ENCODE assay signal across 8 cellular contexts in the genomic region with DNA sequence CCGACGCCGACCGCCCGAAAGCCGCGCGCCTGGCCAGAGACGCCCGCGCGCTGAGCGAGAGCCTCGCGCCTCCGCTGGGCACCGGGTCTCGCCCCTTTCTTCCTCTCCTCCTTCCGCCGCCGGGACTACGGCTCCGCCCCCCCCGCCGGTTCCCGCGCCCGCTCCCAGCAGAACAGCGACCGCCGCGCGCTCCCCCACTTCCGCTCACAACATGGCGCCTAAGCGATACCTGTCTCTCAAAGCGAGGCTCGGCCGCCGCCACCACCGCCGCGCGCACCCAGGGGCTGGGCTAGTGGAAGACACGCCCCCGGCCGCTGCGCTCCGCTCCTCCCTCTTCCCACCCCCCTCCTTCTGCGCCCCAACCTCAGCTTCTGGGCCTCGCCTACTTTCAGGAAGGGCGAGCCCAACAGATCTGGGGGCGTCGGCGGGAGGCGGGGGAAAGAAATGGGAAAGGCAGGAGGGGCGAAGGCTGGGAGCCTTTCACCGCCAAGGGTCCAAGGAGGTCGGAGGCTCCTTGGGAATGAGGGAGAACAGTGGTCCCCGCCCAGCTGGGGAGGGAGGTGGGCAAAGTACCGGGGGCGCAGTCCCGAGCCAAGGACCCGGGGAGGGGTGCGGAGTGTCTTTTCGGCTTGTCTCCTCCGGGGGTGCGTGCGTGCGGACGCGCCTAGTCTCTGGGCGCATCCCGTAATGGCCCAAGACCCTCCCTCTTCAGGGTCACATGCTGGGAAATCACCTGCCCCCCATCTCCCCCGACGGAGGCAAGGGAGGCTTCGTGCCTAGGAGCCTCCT. TPM values are rescaled to one million over a fixed set of nuclear protein-coding genes. Genes with fewer than 3 reads are reported as not detected.
DNase-seq lines count a peak whose midpoint lies in the region; ATAC-seq, FAIRE-seq and TF ChIP-seq lines count a peak whose summit lies in the region.

RPS6KA3 (minus strand) TSS at position 100 of the 789 bp plus-strand sequence. CDS start 277 bp downstream, outside the sequence.

- CTCF ChIA-PET in OCI-LY7 (lab: Charles Lee; ENCODE audit: unreplicated experiment): no interaction called here

- H3K36me3 ChIP-seq in OCI-LY7 (ENCODE audit: insufficient read depth, low read length): no peaks in the 10 kb centered on the region
- no peaks in the 10 kb centered on the region for H3K36me3 ChIP-seq in mucosa of descending colon (ENCODE audit: low read depth)

- H3K4me1 ChIP-seq in OCI-LY7 (ENCODE audit: insufficient read depth, low read length, poor library complexity, severe bottlenecking) (peaks cover 28% of the 10 kb centered on the region), mucosa of descending colon (ENCODE audit: low read depth) (peaks cover 3% of the 10 kb centered on the region)

- peak; percentile 72 for ATAC-seq in GM21447 (IDR thresholded peaks at IDR 0.05; ENCODE audit: unreplicated experiment)
- ATAC-seq in mucosa of descending colon: peak; percentile 93

- peak within 1 kb of the TSS; percentile 89 for H3K4me2 ChIP-seq in OCI-LY7 (ENCODE audit: low read length)

- peak within 1 kb of the TSS; percentile 37 for H3K27ac ChIP-seq in OCI-LY7 (ENCODE audit: low read depth, low read length, poor library complexity, severe bottlenecking)

- H3K9me2 ChIP-seq in OCI-LY7 (ENCODE audit: insufficient read depth, low read length): no peaks in the 10 kb centered on the region

- no TSS peak for BruUV-seq in OCI-LY7 (replicated peaks; lab: Mats Ljungman, UMichigan)

- H3K9me3 ChIP-seq in OCI-LY7 (ENCODE audit: low read length) (no peaks in the 10 kb centered on the region), mucosa of descending colon (no peaks in the 10 kb centered on the region)

- H3K4me3 ChIP-seq in OCI-LY7 (ENCODE audit: low read depth, low read length, poor library complexity, severe bottlenecking) (peak within 1 kb of the TSS; percentile 97), epithelial cell of esophagus (ENCODE audit: low read length) (peak within 1 kb of the TSS; percentile 67), mucosa of descending colon (peak within 1 kb of the TSS; percentile 46)

- H3K79me2 ChIP-seq in OCI-LY7 (ENCODE audit: insufficient read depth, low read depth, low read length): peaks cover 42% of the 10 kb centered on the region

- intact Hi-C loops in OCI-LY7 (cut with micrococcal nuclease; ENCODE audit: unreplicated experiment): loop anchor here (2.0 to 5.0 kb wide), 2 partner anchors 54 to 125 kb away; partner anchors contain the start of gene EIF1AX
- intact Hi-C loops in mucosa of descending colon (cut with DNase I, micrococcal nuclease): no loop called here

- POLR2A ChIA-PET in OCI-LY7 (lab: Charles Lee): interaction anchor here (0.6 kb wide), 3 partner anchors 51 to 621 kb away, joined by 3 to 5 read pairs (median 4); no protein-coding TSS in a partner anchor

- peak within 1 kb of the TSS; percentile 88 for H2AFZ ChIP-seq in OCI-LY7 (ENCODE audit: low read length)

- FAIRE-seq in D721Med (lab: Jason Lieb, UNC): no peak

- TF ChIP-seq CTCF in D721Med (IDR thresholded peaks at IDR 0.05; ENCODE audit: insufficient read depth, missing control alignments) (no peak), OCI-LY7 (conservative IDR thresholded peaks at IDR 0.05; ENCODE audit: low read length) (no peak), epithelial cell of esophagus (IDR thresholded peaks at IDR 0.05; ENCODE audit: insufficient read depth, low read depth, low read length, missing control alignments) (no peak), mucosa of descending colon (IDR thresholded peaks at IDR 0.05) (no peak)

- H4K20me1 ChIP-seq in OCI-LY7 (ENCODE audit: insufficient read depth, low read length): peaks cover 8% of the 10 kb centered on the region

- DNase-seq in D721Med (ENCODE audit: insufficient read length, low spot score): peak; percentile 31
- peak; percentile 74 for DNase-seq in HuH-7.5 (ENCODE audit: low spot score)
- peak; percentile 88 for DNase-seq in OCI-LY7 (ENCODE audit: low spot score)
- DNase-seq in activated T-cell treated with anti-CD3 and anti-CD28 coated beads for 24 hours (ENCODE audit: low read depth): peak; percentile 79
- DNase-seq in epithelial cell of esophagus (ENCODE audit: low read depth): peak; percentile 91
- peak; percentile 92 to 96 (median 94) for DNase-seq in mucosa of descending colon
- DNase-seq in stimulated activated CD8-positive, alpha-beta memory T cell treated with anti-CD3 and anti-CD28 coated beads, Interleukin-4, amount 100 ng/mL, for 1 hour (ENCODE audit: low read depth in 2 of 2, low spot score in 1 of 2): peak; percentile 77 to 84

RNA-seq across cellular contexts. Expression of gene RPS6KA3, which starts in this region (rescaled TPM):
- total RNA-seq in OCI-LY7 (2014; rRNA removed; shearing (Covaris generic)): 14.2 and 21.6 TPM in 2 replicates
- total RNA-seq in OCI-LY7 (2022): 34.3 and 35.4 TPM in 2 replicates
- 10 to 100 TPM; 73.6 to 80.1 (median 73.9) TPM for total RNA-seq in mucosa of descending colon

Comparison
In these comparisons a context has a peak if more than half of its experiments do, and no peak if none do; other contexts are left out.
1. Peak in every context shown above with its lines: DNase-seq, ATAC-seq, H3K4me3 ChIP-seq and H3K27ac ChIP-seq.
2. DNase-seq: peak in every context shown above with its lines; median percentile 94 in mucosa of descending colon; 91 in epithelial cell of esophagus; 88 in OCI-LY7; 80 in stimulated activated CD8-positive, alpha-beta memory T cell treated with anti-CD3 and anti-CD28 coated beads, Interleukin-4, amount 100 ng/mL, for 1 hour; 79 in activated T-cell treated with anti-CD3 and anti-CD28 coated beads for 24 hours; 74 in HuH-7.5; 31 in D721Med.
3. H3K4me3 ChIP-seq: peak in every context shown above with its lines; median percentile 97 in OCI-LY7; 67 in epithelial cell of esophagus; 46 in mucosa of descending colon.